ENCODE assay signal across 1 cellular context in the genomic region with DNA sequence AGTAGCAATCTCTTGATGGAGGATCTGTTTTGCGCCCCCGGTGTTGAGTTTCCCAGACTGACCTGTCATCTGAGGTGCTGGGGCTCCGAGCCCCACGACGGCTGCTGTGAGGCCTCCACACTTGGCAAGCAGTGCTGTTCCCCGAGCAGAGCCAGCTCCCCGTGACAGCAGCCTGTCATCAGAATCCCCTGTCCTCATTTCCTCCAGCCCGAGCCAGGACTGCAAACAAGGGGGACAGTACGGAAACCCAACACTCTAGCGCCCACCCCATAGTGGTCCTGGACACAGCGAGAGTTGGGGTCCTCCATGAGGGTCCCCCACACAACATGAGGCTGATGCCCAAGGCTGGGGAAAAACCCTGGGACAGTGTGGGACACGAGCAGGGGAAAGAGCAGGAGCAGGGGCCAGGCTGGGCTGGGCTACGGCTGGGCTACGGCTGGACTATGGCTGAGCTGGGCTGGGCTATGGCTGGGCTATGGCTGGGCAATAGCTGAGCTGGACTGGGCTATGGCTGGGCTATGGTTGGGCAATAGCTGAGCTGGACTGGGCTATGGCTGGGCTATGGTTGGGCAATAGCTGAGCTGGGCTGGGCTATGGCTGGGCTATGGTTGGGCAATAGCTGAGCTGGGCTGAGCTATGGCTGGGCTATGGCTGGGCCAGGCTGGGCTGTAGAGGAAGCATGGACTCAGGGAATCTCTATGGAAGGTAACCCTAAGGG.
TF ChIP-seq lines count a peak whose summit lies in the region.

No MANE protein-coding gene starts in this region.

TF ChIP-seq in IMR-90, 13 proteins besides CTCF, POLR2A, EP300 and RAD21:
- no peak for TF ChIP-seq MXI1 (IDR thresholded peaks at IDR 0.05; ENCODE audit: borderline replicate concordance, low read depth, low read length)
- TF ChIP-seq CEBPB (IDR thresholded peaks at IDR 0.05; ENCODE audit: low read depth, low read length) = peak; percentile 99
- no peak for TF ChIP-seq MAFK (IDR thresholded peaks at IDR 0.05; ENCODE audit: low read depth, low read length)
- no peak for TF ChIP-seq RCOR1 (IDR thresholded peaks at IDR 0.05; ENCODE audit: insufficient replicate concordance, low read length)
